ENCODE assay signal across 8 cellular contexts in the genomic region with DNA sequence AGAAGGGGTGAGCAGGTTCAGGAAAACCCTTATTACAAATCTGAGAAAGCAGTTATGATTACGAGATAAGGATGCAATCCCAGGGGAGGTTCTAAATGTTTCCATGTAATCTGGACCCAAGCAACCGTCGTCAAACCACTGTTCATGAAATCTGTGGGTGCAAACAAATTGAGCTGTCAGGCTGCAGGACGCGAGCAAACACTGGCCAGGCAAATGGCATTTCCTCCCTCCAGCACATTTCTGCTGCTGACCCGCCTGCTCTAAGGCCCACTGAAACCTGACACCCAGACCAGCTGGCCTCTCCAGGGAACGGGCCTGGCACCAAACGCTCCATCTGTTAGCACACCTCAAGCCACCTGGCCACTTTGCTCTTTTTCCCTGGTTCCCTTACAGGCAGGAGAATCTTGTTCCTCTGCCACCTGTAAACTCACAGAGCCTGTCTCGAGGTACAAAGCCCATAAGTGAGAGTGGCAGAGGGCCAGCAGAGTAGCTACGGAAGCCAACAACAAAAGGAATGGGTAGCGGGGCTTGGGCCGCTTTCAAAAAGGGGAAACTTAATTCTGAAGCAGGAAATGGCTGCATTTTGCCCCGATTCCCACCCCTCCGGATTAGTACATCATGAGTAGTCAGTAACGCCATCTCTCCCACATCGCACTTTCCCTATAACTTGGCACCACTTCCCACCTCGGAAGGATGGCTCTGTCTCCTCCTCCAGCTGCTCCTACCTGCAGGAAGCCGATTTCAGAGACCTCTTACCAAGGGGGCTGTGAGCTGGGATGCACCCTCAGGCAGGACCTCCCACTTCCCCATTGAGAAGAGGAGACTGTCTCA. TPM values are rescaled to one million over a fixed set of nuclear protein-coding genes. Genes with fewer than 3 reads are reported as not detected.
DNase-seq lines count a peak whose midpoint lies in the region; ATAC-seq, FAIRE-seq and TF ChIP-seq lines count a peak whose summit lies in the region.

No MANE protein-coding gene starts in this region.

- no peak overlapping the region for H3K4me3 Mint-ChIP-seq in astrocyte (ENCODE audit: unreplicated experiment)
- H3K4me3 Mint-ChIP-seq in activated CD4-positive, alpha-beta memory T cell treated with anti-CD3 and anti-CD28 coated beads, Interleukin-2, amount 10 ng/mL, durations not matched to agents 7 days and 5 days: no peak overlapping the region

- no peak overlapping the region for H3K4me3 ChIP-seq in astrocyte (ENCODE audit: insufficient read depth, low read depth, low read length)

- H3K27ac ChIP-seq in astrocyte (ENCODE audit: low read depth, low read length) (peak overlapping the region; percentile 13), temporal lobe (ENCODE audit: low read depth, low read length) (peak overlapping the region; percentile 69)

- no peak for FAIRE-seq in astrocyte (lab: Jason Lieb, UNC)

- no peaks in the 10 kb centered on the region for H3K36me3 Mint-ChIP-seq in astrocyte (ENCODE audit: low read depth, unreplicated experiment)
- H3K36me3 Mint-ChIP-seq in activated CD4-positive, alpha-beta memory T cell treated with anti-CD3 and anti-CD28 coated beads, Interleukin-2, amount 10 ng/mL, durations not matched to agents 7 days and 5 days (ENCODE audit: low read depth): no peaks in the 10 kb centered on the region

- no peaks in the 10 kb centered on the region for H3K36me3 ChIP-seq in astrocyte (ENCODE audit: insufficient read depth, low read length)

- H3K27me3 Mint-ChIP-seq in astrocyte (ENCODE audit: low read depth, unreplicated experiment): no peaks in the 10 kb centered on the region
- H3K27me3 Mint-ChIP-seq in activated CD4-positive, alpha-beta memory T cell treated with anti-CD3 and anti-CD28 coated beads, Interleukin-2, amount 10 ng/mL, durations not matched to agents 7 days and 5 days: peaks cover 41% of the 10 kb centered on the region

- no peak for ATAC-seq in HG02981 (IDR thresholded peaks at IDR 0.05; ENCODE audit: unreplicated experiment)

- no peaks in the 10 kb centered on the region for H3K9me3 ChIP-seq in astrocyte (ENCODE audit: insufficient read depth, low read depth, low read length)

- H3K9me3 Mint-ChIP-seq in astrocyte (ENCODE audit: unreplicated experiment): no peaks in the 10 kb centered on the region
- no peaks in the 10 kb centered on the region for H3K9me3 Mint-ChIP-seq in activated CD4-positive, alpha-beta memory T cell treated with anti-CD3 and anti-CD28 coated beads, Interleukin-2, amount 10 ng/mL, durations not matched to agents 7 days and 5 days

- POLR2A ChIA-PET in activated CD4-positive, alpha-beta memory T cell treated with anti-CD3 and anti-CD28 coated beads, Interleukin-2, amount 10 ng/mL, durations not matched to agents 7 days and 5 days (lab: Charles Lee): no interaction called here

- peaks cover 43% of the 10 kb centered on the region for H3K4me1 ChIP-seq in astrocyte (ENCODE audit: insufficient read depth, low read length)

- no peaks in the 10 kb centered on the region for H4K20me1 ChIP-seq in astrocyte (ENCODE audit: insufficient read depth, low read length)

- peak; percentile 91 for DNase-seq in ELF-1 (ENCODE audit: low read depth, low spot score)
- DNase-seq in NCI-H187 treated with DMSO at 0.1 percent for 48 hours (lab: John Stamatoyannopoulos, UW): peak; percentile 97
- DNase-seq in astrocyte (ENCODE audit: low read depth): peak; percentile 87
- DNase-seq in iPS-NIHi7 (ENCODE audit: extremely low spot score): peak; percentile 87
- no peak for DNase-seq in activated CD4-positive, alpha-beta memory T cell treated with anti-CD3 and anti-CD28 coated beads, Interleukin-2, amount 10 ng/mL, durations not matched to agents 7 days and 5 days
- DNase-seq in stimulated activated CD4-positive, alpha-beta T cell treated with anti-CD3 and anti-CD28 coated beads, Interleukin-2, amount 100 ng/mL, for 24 hours: no peak

- peak overlapping the region; percentile 30 for H3K9ac ChIP-seq in astrocyte (ENCODE audit: low read length)

- CTCF ChIA-PET in activated CD4-positive, alpha-beta memory T cell treated with anti-CD3 and anti-CD28 coated beads, Interleukin-2, amount 10 ng/mL, durations not matched to agents 7 days and 5 days (lab: Charles Lee): no interaction called here

- H3K27me3 ChIP-seq in astrocyte (ENCODE audit: insufficient read depth, low read length): no peaks in the 10 kb centered on the region

- H3K27ac Mint-ChIP-seq in astrocyte (ENCODE audit: unreplicated experiment): peak overlapping the region; percentile 86
- H3K27ac Mint-ChIP-seq in activated CD4-positive, alpha-beta memory T cell treated with anti-CD3 and anti-CD28 coated beads, Interleukin-2, amount 10 ng/mL, durations not matched to agents 7 days and 5 days: no peak overlapping the region

- no peaks in the 10 kb centered on the region for H3K79me2 ChIP-seq in astrocyte (ENCODE audit: insufficient read depth, low read length)

- TF ChIP-seq CTCF in astrocyte (IDR thresholded peaks at IDR 0.05; ENCODE audit: insufficient read depth, low read depth, low read length): no peak

- H3K4me2 ChIP-seq in astrocyte (ENCODE audit: low read length): peak overlapping the region; percentile 68

- no peak overlapping the region for H2AFZ ChIP-seq in astrocyte (ENCODE audit: low read depth, low read length)

- peaks cover 53% of the 10 kb centered on the region for H3K4me1 Mint-ChIP-seq in astrocyte (ENCODE audit: low read depth, unreplicated experiment)
- peaks cover 32% of the 10 kb centered on the region for H3K4me1 Mint-ChIP-seq in activated CD4-positive, alpha-beta memory T cell treated with anti-CD3 and anti-CD28 coated beads, Interleukin-2, amount 10 ng/mL, durations not matched to agents 7 days and 5 days

RNA-seq across cellular contexts. Expression of gene CRACDL, which starts 26.4 kb away (rescaled TPM):
- total RNA-seq in astrocyte (1.8 and 5.7 TPM in 2 replicates), temporal lobe (1.2 TPM)
- under 1 TPM; 0.18 to 0.20 TPM for total RNA-seq in activated CD4-positive, alpha-beta memory T cell treated with anti-CD3 and anti-CD28 coated beads, Interleukin-2, amount 10 ng/mL, durations not matched to agents 7 days and 5 days

Comparison
In these comparisons a context has a peak if more than half of its experiments do, and no peak if none do; other contexts are left out.
1. DNase-seq: peak in ELF-1 (single experiment), NCI-H187 treated with DMSO at 0.1 percent for 48 hours (single experiment), astrocyte (single experiment) and iPS-NIHi7 (single experiment); none in activated CD4-positive, alpha-beta memory T cell treated with anti-CD3 and anti-CD28 coated beads, Interleukin-2, amount 10 ng/mL, durations not matched to agents 7 days and 5 days (single experiment) and stimulated activated CD4-positive, alpha-beta T cell treated with anti-CD3 and anti-CD28 coated beads, Interleukin-2, amount 100 ng/mL, for 24 hours (0 of 2).